ENCODE assay signal across 1 cellular context in the genomic region with DNA sequence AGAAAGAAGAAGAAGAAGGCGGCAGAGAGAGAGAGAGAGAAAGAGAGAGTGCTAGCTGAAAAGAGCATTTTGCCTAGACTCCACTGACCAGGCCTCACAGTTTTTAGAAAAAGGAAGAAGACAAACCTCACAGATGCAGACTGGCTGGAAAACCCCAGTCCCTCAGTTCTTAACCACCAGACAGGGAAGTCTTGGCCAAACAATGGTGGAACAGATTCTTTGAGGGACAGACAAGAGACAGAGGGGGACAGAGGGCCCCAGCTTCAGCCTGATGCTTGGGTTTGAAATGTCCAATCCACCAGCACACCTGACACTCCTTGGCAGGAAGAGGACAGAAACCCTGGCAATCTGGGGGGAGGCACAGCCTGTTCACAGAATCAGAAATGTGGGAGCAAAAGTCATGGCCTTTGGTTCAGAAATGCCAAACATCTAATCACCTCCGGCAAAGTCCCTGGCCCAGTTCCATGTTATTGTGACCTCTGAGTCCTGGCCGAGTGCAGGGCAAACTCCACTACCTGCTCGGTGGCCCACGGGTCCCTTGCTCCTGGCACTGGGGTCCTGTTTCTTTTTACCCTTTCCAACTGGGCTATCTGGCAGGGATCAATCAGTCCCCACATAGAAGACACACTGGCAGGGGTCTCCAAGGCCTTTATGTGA.
TF ChIP-seq lines count a peak whose summit lies in the region.

No MANE protein-coding gene starts in this region.

TF ChIP-seq in GM23338, 12 proteins besides CTCF, POLR2A, EP300 and RAD21 (continued from another document):
- TF ChIP-seq, protein P1, sequence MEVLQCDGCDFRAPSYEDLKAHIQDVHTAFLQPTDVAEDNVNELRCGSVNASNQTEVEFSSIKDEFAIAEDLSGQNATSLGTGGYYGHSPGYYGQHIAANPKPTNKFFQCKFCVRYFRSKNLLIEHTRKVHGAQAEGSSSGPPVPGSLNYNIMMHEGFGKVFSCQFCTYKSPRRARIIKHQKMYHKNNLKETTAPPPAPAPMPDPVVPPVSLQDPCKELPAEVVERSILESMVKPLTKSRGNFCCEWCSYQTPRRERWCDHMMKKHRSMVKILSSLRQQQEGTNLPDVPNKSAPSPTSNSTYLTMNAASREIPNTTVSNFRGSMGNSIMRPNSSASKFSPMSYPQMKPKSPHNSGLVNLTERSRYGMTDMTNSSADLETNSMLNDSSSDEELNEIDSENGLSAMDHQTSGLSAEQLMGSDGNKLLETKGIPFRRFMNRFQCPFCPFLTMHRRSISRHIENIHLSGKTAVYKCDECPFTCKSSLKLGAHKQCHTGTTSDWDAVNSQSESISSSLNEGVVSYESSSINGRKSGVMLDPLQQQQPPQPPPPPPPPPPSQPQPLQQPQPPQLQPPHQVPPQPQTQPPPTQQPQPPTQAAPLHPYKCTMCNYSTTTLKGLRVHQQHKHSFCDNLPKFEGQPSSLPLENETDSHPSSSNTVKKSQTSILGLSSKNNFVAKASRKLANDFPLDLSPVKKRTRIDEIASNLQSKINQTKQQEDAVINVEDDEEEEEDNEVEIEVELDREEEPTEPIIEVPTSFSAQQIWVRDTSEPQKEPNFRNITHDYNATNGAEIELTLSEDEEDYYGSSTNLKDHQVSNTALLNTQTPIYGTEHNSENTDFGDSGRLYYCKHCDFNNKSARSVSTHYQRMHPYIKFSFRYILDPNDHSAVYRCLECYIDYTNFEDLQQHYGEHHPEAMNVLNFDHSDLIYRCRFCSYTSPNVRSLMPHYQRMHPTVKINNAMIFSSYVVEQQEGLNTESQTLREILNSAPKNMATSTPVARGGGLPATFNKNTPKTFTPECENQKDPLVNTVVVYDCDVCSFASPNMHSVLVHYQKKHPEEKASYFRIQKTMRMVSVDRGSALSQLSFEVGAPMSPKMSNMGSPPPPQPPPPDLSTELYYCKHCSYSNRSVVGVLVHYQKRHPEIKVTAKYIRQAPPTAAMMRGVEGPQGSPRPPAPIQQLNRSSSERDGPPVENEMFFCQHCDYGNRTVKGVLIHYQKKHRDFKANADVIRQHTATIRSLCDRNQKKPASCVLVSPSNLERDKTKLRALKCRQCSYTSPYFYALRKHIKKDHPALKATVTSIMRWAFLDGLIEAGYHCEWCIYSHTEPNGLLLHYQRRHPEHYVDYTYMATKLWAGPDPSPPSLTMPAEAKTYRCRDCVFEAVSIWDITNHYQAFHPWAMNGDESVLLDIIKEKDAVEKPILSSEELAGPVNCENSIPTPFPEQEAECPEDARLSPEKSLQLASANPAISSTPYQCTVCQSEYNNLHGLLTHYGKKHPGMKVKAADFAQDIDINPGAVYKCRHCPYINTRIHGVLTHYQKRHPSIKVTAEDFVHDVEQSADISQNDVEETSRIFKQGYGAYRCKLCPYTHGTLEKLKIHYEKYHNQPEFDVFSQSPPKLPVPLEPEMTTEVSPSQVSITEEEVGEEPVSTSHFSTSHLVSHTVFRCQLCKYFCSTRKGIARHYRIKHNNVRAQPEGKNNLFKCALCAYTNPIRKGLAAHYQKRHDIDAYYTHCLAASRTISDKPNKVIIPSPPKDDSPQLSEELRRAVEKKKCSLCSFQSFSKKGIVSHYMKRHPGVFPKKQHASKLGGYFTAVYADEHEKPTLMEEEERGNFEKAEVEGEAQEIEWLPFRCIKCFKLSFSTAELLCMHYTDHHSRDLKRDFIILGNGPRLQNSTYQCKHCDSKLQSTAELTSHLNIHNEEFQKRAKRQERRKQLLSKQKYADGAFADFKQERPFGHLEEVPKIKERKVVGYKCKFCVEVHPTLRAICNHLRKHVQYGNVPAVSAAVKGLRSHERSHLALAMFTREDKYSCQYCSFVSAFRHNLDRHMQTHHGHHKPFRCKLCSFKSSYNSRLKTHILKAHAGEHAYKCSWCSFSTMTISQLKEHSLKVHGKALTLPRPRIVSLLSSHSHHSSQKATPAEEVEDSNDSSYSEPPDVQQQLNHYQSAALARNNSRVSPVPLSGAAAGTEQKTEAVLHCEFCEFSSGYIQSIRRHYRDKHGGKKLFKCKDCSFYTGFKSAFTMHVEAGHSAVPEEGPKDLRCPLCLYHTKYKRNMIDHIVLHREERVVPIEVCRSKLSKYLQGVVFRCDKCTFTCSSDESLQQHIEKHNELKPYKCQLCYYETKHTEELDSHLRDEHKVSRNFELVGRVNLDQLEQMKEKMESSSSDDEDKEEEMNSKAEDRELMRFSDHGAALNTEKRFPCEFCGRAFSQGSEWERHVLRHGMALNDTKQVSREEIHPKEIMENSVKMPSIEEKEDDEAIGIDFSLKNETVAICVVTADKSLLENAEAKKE (CRISPR knock-in tag; IDR thresholded peaks at IDR 0.05) = no peak
